In genomic region chr4:24053906-24054305, GRCh38 we compare ENCODE assay signal across 24 cellular contexts.
"Had no signal": no experiment of that assay in that cellular context is flagged by ENCODE, and none has a peak within 500 bp of the region (broad histone marks: within the 10 kb centered on the region; RNA-seq: fewer than 3 reads in every experiment).

No MANE protein-coding gene starts in this region.

- DNase-seq: activated CD4-positive, alpha-beta T cell treated with anti-CD3 and anti-CD28 coated beads for 4 hours; activated CD4-positive, alpha-beta T cell treated with anti-CD3 and anti-CD28 coated beads, Interleukin-2, amount 50 U/mL, for 4 hours; activated effector memory CD4-positive, alpha-beta T cell treated with Interleukin-2 at 50 U/mL for 16 hours; activated naive CD4-positive, alpha-beta T cell treated with Interleukin-2 at 50 U/mL for 16 hours; activated T-cell treated with anti-CD3 and anti-CD28 coated beads for 4 hours; amniotic stem cell; brain microvascular endothelial cell; dorsolateral prefrontal cortex; effector memory CD4-positive, alpha-beta T cell; foreskin melanocyte; heart right ventricle; left lung; lower lobe of right lung; mesendoderm; mucosa of descending colon; posterior cingulate gyrus; right lobe of liver; stimulated activated CD4-positive, alpha-beta T cell treated with anti-CD3 and anti-CD28 coated beads, Interleukin-4, amount 100 ng/mL, for 24 hours; substantia nigra; T-helper 1 cell had no signal

- H3K27me3 ChIP-seq: brain microvascular endothelial cell, dorsolateral prefrontal cortex, heart right ventricle, left lung, right lobe of liver, vagina had no signal

- H3K36me3 ChIP-seq: brain microvascular endothelial cell, heart right ventricle, left lung, lower lobe of right lung, right lobe of liver, vagina had no signal

- H3K4me3 ChIP-seq: coronary artery, dorsolateral prefrontal cortex, heart right ventricle, left lung, lower lobe of right lung, mucosa of descending colon, right lobe of liver, skin epidermis, vagina had no signal

- ATAC-seq: heart right ventricle; left lung; lower lobe of right lung; mucosa of descending colon; right lobe of liver; stimulated activated effector memory CD8-positive, alpha-beta T cell treated with anti-CD3 and anti-CD28 coated beads, Interleukin-12 subunit alpha, Interleukin-12 subunit beta, amount 100 ng/mL, for 72 hours had no signal

- H3K4me1 ChIP-seq: left lung, lower lobe of right lung, vagina had no signal

- H3K27ac ChIP-seq: brain microvascular endothelial cell, coronary artery, dorsolateral prefrontal cortex, heart right ventricle, left lung, lower lobe of right lung, right lobe of liver, skin epidermis, vagina had no signal

- H3K9me3 ChIP-seq: heart right ventricle, left lung, lower lobe of right lung, mucosa of descending colon, right lobe of liver, vagina had no signal
